Comparison of ENCODE assay signal across 8 cellular contexts in genomic region chr18:48896875-48897511, GRCh38.
A peak's percentile ranks its signal among the peaks of the same experiment; 100 is the strongest.
DNase-seq lines count a peak whose midpoint lies in the region; ATAC-seq and TF ChIP-seq lines count a peak whose summit lies in the region.

No MANE protein-coding gene starts in this region.

- no peaks in the 10 kb centered on the region for H3K27me3 ChIP-seq in neutrophil

- peak; percentile 12 for TF ChIP-seq CTCF in GM12865 (IDR thresholded peaks at IDR 0.05; ENCODE audit: insufficient read depth, low read depth, low read length, missing control alignments)
- TF ChIP-seq CTCF in HFF-Myc (IDR thresholded peaks at IDR 0.05; ENCODE audit: low read depth, low read length, missing control alignments), result peak; percentile 18
- TF ChIP-seq CTCF in RWPE1 (conservative IDR thresholded peaks at IDR 0.05; ENCODE audit: low read depth), result no peak
- no peak for TF ChIP-seq CTCF in fibroblast of mammary gland (conservative IDR thresholded peaks at IDR 0.05; ENCODE audit: control insufficient read depth, insufficient read depth, low read depth, low read length)
- TF ChIP-seq CTCF in neutrophil (IDR thresholded peaks at IDR 0.05), result no peak

- H3K36me3 ChIP-seq in neutrophil, result no peaks in the 10 kb centered on the region

- POLR2A ChIA-PET in RWPE1 (lab: Yijun Ruan, JAX; ENCODE audit: low non-redundant PET), result no interaction called here

- peak overlapping the region; percentile 27 for H3K27ac ChIP-seq in RWPE1
- peak overlapping the region; percentile 82 for H3K27ac ChIP-seq in neutrophil

- CTCF ChIA-PET in RWPE1 (lab: Yijun Ruan, JAX), result no interaction called here

- ATAC-seq in GM19455 (IDR thresholded peaks at IDR 0.05; ENCODE audit: unreplicated experiment) (no peak), GM18867 (IDR thresholded peaks at IDR 0.05; ENCODE audit: unreplicated experiment) (no peak)

- H3K4me1 ChIP-seq in neutrophil (ENCODE audit: control insufficient read depth in 1 of 2, insufficient read depth in 1 of 2, low read depth in 1 of 2, low read length in 1 of 2), result peaks cover 27 to 35% of the 10 kb centered on the region in 2 experiments

- no peaks in the 10 kb centered on the region for H3K9me3 ChIP-seq in neutrophil

- no peak overlapping the region for H3K4me3 ChIP-seq in GM12865 (ENCODE audit: low read depth, low read length)
- H3K4me3 ChIP-seq in HFF-Myc (replicated peaks; ENCODE audit: low read depth, low read length), result no peak overlapping the region
- H3K4me3 ChIP-seq in fibroblast of mammary gland (ENCODE audit: control insufficient read depth, low read depth, low read length), result no peak overlapping the region
- peak overlapping the region; percentile 19 to 41 for H3K4me3 ChIP-seq in neutrophil (ENCODE audit: low read depth in 1 of 2, low read length in 1 of 2)

- DNase-seq in GM12865 (ENCODE audit: low read depth) (peak; percentile 52), HFF-Myc (ENCODE audit: extremely low read depth, low read depth) (peak; percentile 32), RWPE1 (ENCODE audit: low spot score) (no peak), fibroblast of mammary gland (ENCODE audit: low read depth) (peak; percentile 67), 8988T (no peak)

Comparison
In these comparisons a context has a peak if more than half of its experiments do, and no peak if none do; other contexts are left out.
1. DNase-seq: peak in GM12865 (single experiment), HFF-Myc (single experiment) and fibroblast of mammary gland (single experiment); none in RWPE1 (single experiment) and 8988T (single experiment).
2. H3K4me3 ChIP-seq: peak in neutrophil (2 of 2); none in GM12865 (single experiment), HFF-Myc (single experiment) and fibroblast of mammary gland (single experiment).
3. CTCF ChIP-seq: peak in GM12865 (single experiment) and HFF-Myc (single experiment); none in RWPE1 (single experiment), fibroblast of mammary gland (single experiment) and neutrophil (single experiment).